In genomic region chr11:12494699-12495098, GRCh38 we compare ENCODE assay signal across 1 cellular context.
TF ChIP-seq lines count a peak whose summit lies in the region.

No MANE protein-coding gene starts in this region.

TF ChIP-seq in SK-N-SH, 30 proteins besides CTCF, POLR2A, EP300 and RAD21:
- TF ChIP-seq GATA2 (CRISPR knock-in tag; IDR thresholded peaks at IDR 0.05) (no peak), JUND (IDR thresholded peaks at IDR 0.05) (peak; percentile 16; the same call in 1 of the 2 replicates), NFIC (IDR thresholded peaks at IDR 0.05; ENCODE audit: borderline replicate concordance) (peak; percentile 53; the same call in 1 of the 2 replicates), POLR2AphosphoS5 (IDR thresholded peaks at IDR 0.05; ENCODE audit: low read depth, low read length) (no peak), TCF12 (IDR thresholded peaks at IDR 0.05) (peak; percentile 26; the same call in 1 of the 2 replicates)
